In genomic region chr2:207693641-207694249, GRCh38 we compare ENCODE assay signal across 17 cellular contexts.
"Had no signal": no experiment of that assay in that cellular context is flagged by ENCODE, and none has a peak within 500 bp of the region (broad histone marks: within the 10 kb centered on the region; RNA-seq: fewer than 3 reads in every experiment).

No MANE protein-coding gene starts in this region.

- H3K4me3 Mint-ChIP-seq: endodermal cell; naive thymus-derived CD8-positive, alpha-beta T cell had no signal

- H3K27ac ChIP-seq: coronary artery, neutrophil, sigmoid colon, upper lobe of left lung, uterus had no signal

- H3K27ac Mint-ChIP-seq: endodermal cell; naive thymus-derived CD8-positive, alpha-beta T cell had no signal

- ATAC-seq: heart right ventricle; left cardiac atrium; left ventricle myocardium superior; naive thymus-derived CD8-positive, alpha-beta T cell had no signal

- H3K9me3 Mint-ChIP-seq: naive thymus-derived CD8-positive, alpha-beta T cell had no signal

- H3K27me3 ChIP-seq: heart right ventricle, neutrophil, sigmoid colon, upper lobe of left lung, uterus had no signal

- H3K4me1 ChIP-seq: sigmoid colon, upper lobe of left lung, uterus had no signal

- H3K36me3 Mint-ChIP-seq: naive thymus-derived CD8-positive, alpha-beta T cell had no signal

- H3K9me3 ChIP-seq: heart right ventricle, neutrophil, sigmoid colon, upper lobe of left lung, uterus had no signal

- H3K4me3 ChIP-seq: coronary artery, heart right ventricle, lung, sigmoid colon, skin epidermis, upper lobe of left lung, uterus had no signal

- DNase-seq: effector CD4-positive, alpha-beta T cell; endodermal cell; heart right ventricle; hypothalamus; left cardiac atrium; left ventricle myocardium superior; mesenchymal stem cell; naive thymus-derived CD8-positive, alpha-beta T cell; sigmoid colon; stimulated activated CD4-positive, alpha-beta T cell treated with anti-CD3 and anti-CD28 coated beads, Interleukin-12 subunit alpha, Interleukin-12 subunit beta, amount 100 ng/mL, for 4 hours; stimulated activated naive CD4-positive, alpha-beta T cell treated with Interleukin-2 at 50 U/mL for 16 hours; upper lobe of left lung; uterus had no signal

- H3K36me3 ChIP-seq: heart right ventricle, neutrophil, sigmoid colon, upper lobe of left lung, uterus had no signal

- H3K4me1 Mint-ChIP-seq: endodermal cell had no signal
